Comparison of ENCODE assay signal across 16 cellular contexts in genomic region chr2:69166812-69167468, GRCh38.
DNase-seq lines count a peak whose midpoint lies in the region; ATAC-seq and TF ChIP-seq lines count a peak whose summit lies in the region.
"Had no signal": no experiment of that assay in that cellular context is flagged by ENCODE, and none has a peak within 500 bp of the region (broad histone marks: within the 10 kb centered on the region; RNA-seq: fewer than 3 reads in every experiment).

No MANE protein-coding gene starts in this region.

- no peaks in the 10 kb centered on the region for H3K9me3 ChIP-seq in right cardiac atrium (ENCODE audit: control insufficient read depth, low read length)
- H3K9me3 ChIP-seq in smooth muscle cell (replicated peaks; ENCODE audit: low read depth): no peaks in the 10 kb centered on the region

- intact Hi-C loops in right cardiac atrium (cut with DNase I): no loop called here

- peaks cover 5% of the 10 kb centered on the region for H3K79me2 ChIP-seq in smooth muscle cell (ENCODE audit: low read depth)

- H3K4me3 ChIP-seq in right cardiac atrium (ENCODE audit: low read length) (no peak overlapping the region), smooth muscle cell (no peak overlapping the region)

- H3F3A ChIP-seq in smooth muscle cell (ENCODE audit: low read depth): peaks cover 44% of the 10 kb centered on the region

- peak overlapping the region; percentile 39 for H3K9ac ChIP-seq in smooth muscle cell (ENCODE audit: low read depth)

- peak; percentile 24 to 55 for ATAC-seq in right cardiac atrium
- ATAC-seq in HG02763 (IDR thresholded peaks at IDR 0.05; ENCODE audit: unreplicated experiment): no peak

- no peak overlapping the region for H3K4me2 ChIP-seq in smooth muscle cell

- H3K27me3 ChIP-seq in right cardiac atrium (ENCODE audit: control insufficient read depth, insufficient read depth) (no peaks in the 10 kb centered on the region), smooth muscle cell (ENCODE audit: low read depth) (no peaks in the 10 kb centered on the region)

- DNase-seq in NCI-H1417 (lab: John Stamatoyannopoulos, UW): peak; percentile 29 to 70 (median 62)
- DNase-seq in NCI-H1417 treated with DMSO at 0.1 percent for 48 hours (lab: John Stamatoyannopoulos, UW): no peak
- DNase-seq in NCI-H526 treated with DMSO at 0.1 percent for 48 hours (lab: John Stamatoyannopoulos, UW): peak; percentile 78
- DNase-seq in right cardiac atrium: peak; percentile 30 to 80 (median 66)
- no peak for DNase-seq in smooth muscle cell (lab: John Stamatoyannopoulos, UW; ENCODE audit: unreplicated experiment)
- no peak for DNase-seq in kidney tubule cell (ENCODE audit: low spot score)
- DNase-seq in SHP77 treated with DMSO at 0.1 percent for 48 hours (lab: John Stamatoyannopoulos, UW): no peak
- DNase-seq: activated CD4-positive, alpha-beta T cell treated with anti-CD3 and anti-CD28 coated beads for 4 hours; activated effector memory CD4-positive, alpha-beta T cell treated with anti-CD3 and anti-CD28 coated beads, Interleukin-2, amount 50 U/mL, for 16 hours; H7; NCI-H2029; stimulated activated CD4-positive, alpha-beta T cell treated with anti-CD3 and anti-CD28 coated beads, Interleukin-4, amount 100 ng/mL, for 24 hours; stimulated activated CD8-positive, alpha-beta memory T cell treated with anti-CD3 and anti-CD28 coated beads, Interleukin-4, amount 100 ng/mL, for 48 hours had no signal

- no peaks in the 10 kb centered on the region for H4K20me1 ChIP-seq in smooth muscle cell (ENCODE audit: low read depth)

- H3K4me1 ChIP-seq in right cardiac atrium (ENCODE audit: control insufficient read depth, insufficient read depth, low read length) (peaks cover 5% of the 10 kb centered on the region), smooth muscle cell (ENCODE audit: low read depth) (peaks cover 31% of the 10 kb centered on the region)

- H2AFZ ChIP-seq in smooth muscle cell (ENCODE audit: low read depth): no peak overlapping the region

- H3K27ac ChIP-seq in right cardiac atrium (ENCODE audit: low read length): no peak overlapping the region
- peak overlapping the region; percentile 99 for H3K27ac ChIP-seq in smooth muscle cell (ENCODE audit: low read depth)
- H3K27ac ChIP-seq: 22Rv1, epithelial cell of prostate had no signal

- TF ChIP-seq CTCF in smooth muscle cell (IDR thresholded peaks at IDR 0.05; ENCODE audit: borderline replicate concordance, insufficient read depth, poor library complexity, severe bottlenecking): no peak

- 75% methylated on average over 5 of the region's 5 CpGs for WGBS in right cardiac atrium
- WGBS in smooth muscle cell (ENCODE audit: low lambda C conversion rate): 69% methylated on average over 5 of the region's 5 CpGs

- H3K36me3 ChIP-seq in smooth muscle cell (ENCODE audit: low read depth): no peaks in the 10 kb centered on the region

Comparison
In these comparisons a context has a peak if more than half of its experiments do, and no peak if none do; other contexts are left out.
1. DNase-seq: peak in NCI-H1417 (3 of 3), NCI-H526 treated with DMSO at 0.1 percent for 48 hours (single experiment) and right cardiac atrium (3 of 3); none in NCI-H1417 treated with DMSO at 0.1 percent for 48 hours (single experiment), smooth muscle cell (single experiment), kidney tubule cell (single experiment) and SHP77 treated with DMSO at 0.1 percent for 48 hours (single experiment).